Comparison of ENCODE assay signal across 11 cellular contexts in genomic region chr2:149648282-149649030, GRCh38.
DNase-seq lines count a peak whose midpoint lies in the region; ATAC-seq and TF ChIP-seq lines count a peak whose summit lies in the region.
"Had no signal": no experiment of that assay in that cellular context is flagged by ENCODE, and none has a peak within 500 bp of the region (broad histone marks: within the 10 kb centered on the region; RNA-seq: fewer than 3 reads in every experiment).

No MANE protein-coding gene starts in this region.

- no peak for TF ChIP-seq POLR2A in prostate gland (IDR thresholded peaks at IDR 0.05)

- no peak for TF ChIP-seq CTCF in Calu3 (IDR thresholded peaks at IDR 0.05; ENCODE audit: unreplicated experiment)
- TF ChIP-seq CTCF in RWPE2 (IDR thresholded peaks at IDR 0.05; ENCODE audit: poor library complexity, severe bottlenecking): no peak
- TF ChIP-seq CTCF in prostate gland (IDR thresholded peaks at IDR 0.05): no peak

- H3K4me1 Mint-ChIP-seq in Calu3 (ENCODE audit: low read depth, unreplicated experiment): peaks cover 16% of the 10 kb centered on the region
- H3K4me1 Mint-ChIP-seq in stimulated activated memory B cell treated with anti-CD40 and anti-IgM and Interleukin-4, amounts not matched to agents 10 μg/mL and 1 μg/mL and 100 μg/mL, for 72 hours: no peaks in the 10 kb centered on the region

- H3K27me3 ChIP-seq in RWPE2 (ENCODE audit: insufficient read depth, poor library complexity, severe bottlenecking) (no peaks in the 10 kb centered on the region), prostate gland (replicated peaks; ENCODE audit: insufficient read depth) (no peaks in the 10 kb centered on the region)

- H3K27me3 Mint-ChIP-seq in Calu3 (ENCODE audit: unreplicated experiment): no peaks in the 10 kb centered on the region
- peaks cover 15% of the 10 kb centered on the region for H3K27me3 Mint-ChIP-seq in stimulated activated memory B cell treated with anti-CD40 and anti-IgM and Interleukin-4, amounts not matched to agents 10 μg/mL and 1 μg/mL and 100 μg/mL, for 72 hours

- BruUV-seq in Calu3 (replicated peaks; lab: Mats Ljungman, UMichigan): no TSS peak

- H3K4me1 ChIP-seq in RWPE2 (ENCODE audit: insufficient read depth, poor library complexity, severe bottlenecking) (no peaks in the 10 kb centered on the region), prostate gland (replicated peaks) (no peaks in the 10 kb centered on the region)

- H3K36me3 Mint-ChIP-seq in Calu3 (ENCODE audit: insufficient read depth, unreplicated experiment): no peaks in the 10 kb centered on the region
- peaks cover 5% of the 10 kb centered on the region for H3K36me3 Mint-ChIP-seq in stimulated activated memory B cell treated with anti-CD40 and anti-IgM and Interleukin-4, amounts not matched to agents 10 μg/mL and 1 μg/mL and 100 μg/mL, for 72 hours

- H3K9me3 Mint-ChIP-seq in Calu3 (ENCODE audit: low read depth, unreplicated experiment): peaks cover 3% of the 10 kb centered on the region
- H3K9me3 Mint-ChIP-seq in stimulated activated memory B cell treated with anti-CD40 and anti-IgM and Interleukin-4, amounts not matched to agents 10 μg/mL and 1 μg/mL and 100 μg/mL, for 72 hours: no peaks in the 10 kb centered on the region

- 79% methylated on average over 3 of the region's 3 CpGs for WGBS in prostate gland

- peak overlapping the region; percentile 73 for H3K27ac Mint-ChIP-seq in Calu3 (ENCODE audit: unreplicated experiment)
- no peak overlapping the region for H3K27ac Mint-ChIP-seq in stimulated activated memory B cell treated with anti-CD40 and anti-IgM and Interleukin-4, amounts not matched to agents 10 μg/mL and 1 μg/mL and 100 μg/mL, for 72 hours

- H3K9me3 ChIP-seq in RWPE2 (ENCODE audit: severe bottlenecking) (no peaks in the 10 kb centered on the region), prostate gland (no peaks in the 10 kb centered on the region)

- H3K36me3 ChIP-seq in RWPE2 (ENCODE audit: low read depth) (no peaks in the 10 kb centered on the region), prostate gland (no peaks in the 10 kb centered on the region)

- H3K4me3 ChIP-seq in RWPE2 (ENCODE audit: severe bottlenecking) (no peak overlapping the region), prostate gland (no peak overlapping the region)
- H3K4me3 ChIP-seq: SK-N-MC had no signal

- intact Hi-C loops in Calu3 (cut with micrococcal nuclease; ENCODE audit: unreplicated experiment): no loop called here
- intact Hi-C loops in prostate gland (cut with DNase I): no loop called here

- H3K27ac ChIP-seq in RWPE2 (ENCODE audit: poor library complexity, severe bottlenecking) (peak overlapping the region; percentile 60), prostate gland (no peak overlapping the region)
- H3K27ac ChIP-seq: SK-N-MC had no signal

- DNase-seq in Calu3 (peak; percentile 22), RWPE2 (ENCODE audit: low spot score) (peak; percentile 35), fibroblast of peridontal ligament (ENCODE audit: extremely low read depth) (peak; percentile 98), non-pigmented ciliary epithelial cell (ENCODE audit: low read depth) (peak; percentile 99), inferior parietal cortex (ENCODE audit: extremely low spot score) (no peak), prostate gland (ENCODE audit: low spot score) (no peak)
- no peak for DNase-seq in activated CD8-positive, alpha-beta memory T cell treated with anti-CD3 and anti-CD28 coated beads for 24 hours
- DNase-seq: activated effector memory CD4-positive, alpha-beta T cell treated with anti-CD3 and anti-CD28 coated beads, Interleukin-2, amount 50 U/mL, for 16 hours; kidney had no signal

- no peak overlapping the region for H3K4me3 Mint-ChIP-seq in Calu3 (ENCODE audit: low read depth, unreplicated experiment)
- no peak overlapping the region for H3K4me3 Mint-ChIP-seq in stimulated activated memory B cell treated with anti-CD40 and anti-IgM and Interleukin-4, amounts not matched to agents 10 μg/mL and 1 μg/mL and 100 μg/mL, for 72 hours

- peak; percentile 93 for ATAC-seq in RWPE2 (ENCODE audit: low read depth)
- no peak for ATAC-seq in stimulated activated memory B cell treated with anti-CD40 and anti-IgM and Interleukin-4, amounts not matched to agents 10 μg/mL and 1 μg/mL and 100 μg/mL, for 72 hours

- CTCF ChIA-PET in Calu3 (lab: Charles Lee): no interaction called here

Comparison
In these comparisons a context has a peak if more than half of its experiments do, and no peak if none do; other contexts are left out.
1. DNase-seq: peak in Calu3 (single experiment), RWPE2 (single experiment), fibroblast of peridontal ligament (single experiment) and non-pigmented ciliary epithelial cell (single experiment); none in inferior parietal cortex (single experiment), activated CD8-positive, alpha-beta memory T cell treated with anti-CD3 and anti-CD28 coated beads for 24 hours (single experiment) and prostate gland (single experiment).